Comparison of ENCODE assay signal across 18 cellular contexts in the genomic region with DNA sequence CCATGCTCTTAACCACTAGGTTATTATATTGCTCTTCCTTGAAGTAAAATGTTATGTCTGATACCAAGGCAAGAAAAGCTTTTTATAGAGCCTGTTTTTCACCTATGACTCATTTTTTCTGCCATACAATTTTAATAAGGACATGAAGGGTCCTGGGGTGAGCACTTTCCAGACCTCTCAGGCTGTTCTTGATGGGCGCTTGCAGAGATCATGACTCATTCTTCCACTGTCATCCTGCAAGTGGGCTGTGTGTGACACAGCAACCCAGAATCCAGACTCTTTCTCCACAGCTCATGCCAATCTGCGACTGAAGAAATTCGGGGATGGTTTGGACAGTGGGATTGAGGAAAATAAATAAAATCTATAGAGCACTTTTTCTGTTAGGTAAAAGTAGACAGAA.
A peak's percentile ranks its signal among the peaks of the same experiment; 100 is the strongest.
DNase-seq lines count a peak whose midpoint lies in the region; TF ChIP-seq lines count a peak whose summit lies in the region.
"Had no signal": no experiment of that assay in that cellular context is flagged by ENCODE, and none has a peak within 500 bp of the region (broad histone marks: within the 10 kb centered on the region; RNA-seq: fewer than 3 reads in every experiment).

No MANE protein-coding gene starts in this region.

- H3K9me3 Mint-ChIP-seq in chondrocyte (ENCODE audit: low read depth), result peaks cover 4% of the 10 kb centered on the region
- no peaks in the 10 kb centered on the region for H3K9me3 Mint-ChIP-seq in osteocyte (ENCODE audit: unreplicated experiment)
- H3K9me3 Mint-ChIP-seq: activated naive CD4-positive, alpha-beta T cell treated with anti-CD3 and anti-CD28 coated beads, Interleukin-2, amount 50 U/mL, for 24 hours; CD8-positive, alpha-beta T cell had no signal

- peak; percentile 34 for DNase-seq in Daoy (ENCODE audit: low read depth)
- DNase-seq in M059J (ENCODE audit: low read depth), result peak; percentile 87
- DNase-seq in chondrocyte (ENCODE audit: low spot score), result no peak
- DNase-seq in osteocyte (ENCODE audit: extremely low spot score, unreplicated experiment), result no peak
- DNase-seq in cortex of kidney (lab: John Stamatoyannopoulos, UW), result no peak
- DNase-seq in NCI-H748 treated with DMSO at 0.1 percent for 48 hours (lab: John Stamatoyannopoulos, UW), result no peak
- no peak for DNase-seq in activated naive CD4-positive, alpha-beta T cell treated with anti-CD3 and anti-CD28 coated beads, Interleukin-2, amount 50 U/mL, for 16 hours
- DNase-seq in NCI-H2029 (lab: John Stamatoyannopoulos, UW), result no peak
- DNase-seq: activated CD8-positive, alpha-beta memory T cell treated with anti-CD3 and anti-CD28 coated beads, Interleukin-2, amount 50 U/mL, for 4 hours; CD8-positive, alpha-beta T cell; IMR-90; left cardiac atrium; naive thymus-derived CD4-positive, alpha-beta T cell; NCI-H1105; NCI-H510A; stimulated activated CD4-positive, alpha-beta T cell treated with anti-CD3 and anti-CD28 coated beads, Interleukin-1b, Interleukin-23, amount 100 ng/mL, for 48 hours; tibial artery had no signal

- H3K4me3 Mint-ChIP-seq in chondrocyte (ENCODE audit: unreplicated experiment) (no peak overlapping the region), osteocyte (ENCODE audit: unreplicated experiment) (no peak overlapping the region)
- H3K4me3 Mint-ChIP-seq: activated naive CD4-positive, alpha-beta T cell treated with anti-CD3 and anti-CD28 coated beads, Interleukin-2, amount 50 U/mL, for 24 hours; CD8-positive, alpha-beta T cell; naive thymus-derived CD4-positive, alpha-beta T cell had no signal

- H3K36me3 Mint-ChIP-seq in chondrocyte (ENCODE audit: low read depth) (no peaks in the 10 kb centered on the region), osteocyte (ENCODE audit: unreplicated experiment) (no peaks in the 10 kb centered on the region)
- H3K36me3 Mint-ChIP-seq: activated naive CD4-positive, alpha-beta T cell treated with anti-CD3 and anti-CD28 coated beads, Interleukin-2, amount 50 U/mL, for 24 hours; CD8-positive, alpha-beta T cell; naive thymus-derived CD4-positive, alpha-beta T cell had no signal

- H3K27me3 Mint-ChIP-seq in chondrocyte (ENCODE audit: low read depth), result no peaks in the 10 kb centered on the region
- no peaks in the 10 kb centered on the region for H3K27me3 Mint-ChIP-seq in osteocyte (ENCODE audit: unreplicated experiment)
- H3K27me3 Mint-ChIP-seq: activated naive CD4-positive, alpha-beta T cell treated with anti-CD3 and anti-CD28 coated beads, Interleukin-2, amount 50 U/mL, for 24 hours; naive thymus-derived CD4-positive, alpha-beta T cell had no signal

- no peak for TF ChIP-seq CTCF in chondrocyte (IDR thresholded peaks at IDR 0.05)
- no peak for TF ChIP-seq CTCF in osteocyte (IDR thresholded peaks at IDR 0.05)

- H3K4me1 Mint-ChIP-seq in chondrocyte (ENCODE audit: low read depth) (peaks cover 17% of the 10 kb centered on the region), osteocyte (ENCODE audit: unreplicated experiment) (peaks cover 12% of the 10 kb centered on the region)
- H3K4me1 Mint-ChIP-seq: activated naive CD4-positive, alpha-beta T cell treated with anti-CD3 and anti-CD28 coated beads, Interleukin-2, amount 50 U/mL, for 24 hours; naive thymus-derived CD4-positive, alpha-beta T cell had no signal

- H3K27ac Mint-ChIP-seq in chondrocyte (ENCODE audit: unreplicated experiment) (peak overlapping the region; percentile 30), osteocyte (ENCODE audit: unreplicated experiment) (peak overlapping the region; percentile 61)
- H3K27ac Mint-ChIP-seq: activated naive CD4-positive, alpha-beta T cell treated with anti-CD3 and anti-CD28 coated beads, Interleukin-2, amount 50 U/mL, for 24 hours; CD8-positive, alpha-beta T cell; naive thymus-derived CD4-positive, alpha-beta T cell had no signal

Comparison
In these comparisons a context has a peak if more than half of its experiments do, and no peak if none do; other contexts are left out.
1. DNase-seq: peak in Daoy (single experiment) and M059J (single experiment); none in chondrocyte (single experiment), osteocyte (single experiment), cortex of kidney (single experiment), NCI-H748 treated with DMSO at 0.1 percent for 48 hours (single experiment), activated naive CD4-positive, alpha-beta T cell treated with anti-CD3 and anti-CD28 coated beads, Interleukin-2, amount 50 U/mL, for 16 hours (single experiment) and NCI-H2029 (single experiment).